Comparison of ENCODE assay signal across 1 cellular context in the genomic region with DNA sequence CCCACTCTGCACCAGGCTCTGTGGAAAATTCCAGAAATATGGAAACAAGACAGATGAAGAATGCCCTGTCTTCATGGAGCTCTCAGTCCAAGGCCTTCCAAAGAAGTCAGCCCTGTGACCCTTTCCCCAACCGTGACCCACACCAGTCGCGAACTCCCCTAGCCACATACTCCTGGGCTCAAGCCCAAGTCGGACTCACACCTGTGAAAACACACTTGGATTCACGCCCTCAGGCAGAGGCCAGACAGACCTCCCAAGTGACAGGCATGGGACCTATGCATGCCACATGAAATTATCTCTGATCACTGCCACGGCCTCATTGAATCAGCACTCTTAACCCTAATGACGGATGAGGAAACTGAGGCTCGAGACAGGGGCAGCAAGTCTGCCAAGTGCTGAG.
TF ChIP-seq lines count a peak whose summit lies in the region.

No MANE protein-coding gene starts in this region.

TF ChIP-seq in endothelial cell of umbilical vein, 7 proteins besides CTCF, POLR2A, EP300 and RAD21:
- TF ChIP-seq POLR2AphosphoS5 (IDR thresholded peaks at IDR 0.05; ENCODE audit: insufficient read depth, low read depth, low read length): no peak
- no peak for TF ChIP-seq JUN (IDR thresholded peaks at IDR 0.05; ENCODE audit: borderline replicate concordance, insufficient read depth, insufficient read length, low read depth)
- TF ChIP-seq MYC (IDR thresholded peaks at IDR 0.05; ENCODE audit: low read depth, low read length): no peak
- TF ChIP-seq MAX (IDR thresholded peaks at IDR 0.05; ENCODE audit: insufficient read depth, insufficient read length): no peak
- TF ChIP-seq FOS (IDR thresholded peaks at IDR 0.05; ENCODE audit: borderline replicate concordance, insufficient read depth, low read length): no peak
- TF ChIP-seq EZH2 (IDR thresholded peaks at IDR 0.05; ENCODE audit: borderline replicate concordance, low read depth, low read length, severe bottlenecking): no peak
- TF ChIP-seq GATA2 (IDR thresholded peaks at IDR 0.05; ENCODE audit: insufficient read depth, insufficient read length, low read depth, low read length): no peak
TF ChIP-seq in endothelial cell of umbilical vein: peak in this region for 0.
